Comparison of ENCODE assay signal across 8 cellular contexts in genomic region chr6:30719791-30720737, GRCh38. TPM values are rescaled to one million over a fixed set of nuclear protein-coding genes. Genes with fewer than 3 reads are reported as not detected.
A peak's percentile ranks its signal among the peaks of the same experiment; 100 is the strongest.
DNase-seq lines count a peak whose midpoint lies in the region; ATAC-seq and TF ChIP-seq lines count a peak whose summit lies in the region.

TUBB (plus strand) TSS chr6:30720352; CDS start chr6:30720507, 155 bp downstream.

- peaks cover 28% of the 10 kb centered on the region for H3K36me3 ChIP-seq in OCI-LY3 (replicated peaks; ENCODE audit: low read depth, low read length)

- peak within 1 kb of the TSS; percentile 100 for H3K9ac ChIP-seq in OCI-LY3 (ENCODE audit: low read length)

- DNase-seq in CMK (ENCODE audit: low read depth): peak; percentile 94
- DNase-seq in HuH-7.5 (ENCODE audit: low spot score): peak; percentile 83
- DNase-seq in activated CD8-positive, alpha-beta memory T cell treated with anti-CD3 and anti-CD28 coated beads, Interleukin-2, amount 50 U/mL, for 4 hours: peak; percentile 92
- peak; percentile 99 for DNase-seq in mesenteric fat pad (ENCODE audit: low spot score)
- DNase-seq in stimulated activated CD8-positive, alpha-beta memory T cell treated with anti-CD3 and anti-CD28 coated beads, Interleukin-15, amount 100 ng/mL, for 1 hour (ENCODE audit: low read depth): peak; percentile 87

- H3K4me2 ChIP-seq in OCI-LY3 (ENCODE audit: low read length): peak within 1 kb of the TSS; percentile 93

- peaks cover 73% of the 10 kb centered on the region for H3K79me2 ChIP-seq in OCI-LY3 (ENCODE audit: low read length)

- H3K4me1 ChIP-seq in OCI-LY3 (ENCODE audit: low read length): peaks cover 31% of the 10 kb centered on the region

- in situ Hi-C loops in endometrial microvascular endothelial cells (cut with HindIII; ENCODE audit: inconsistent ontology term, low pct_unique_long_range_greater_than_20kb, low sequenced_read_pairs): loop anchor here (10.0 kb wide), 1 partner anchor 175 kb away; no protein-coding TSS in a partner anchor

- no peaks in the 10 kb centered on the region for H3K27me3 ChIP-seq in OCI-LY3 (ENCODE audit: low read depth, low read length)

- H3K4me3 ChIP-seq in OCI-LY3 (ENCODE audit: low read length): peak within 1 kb of the TSS; percentile 99

- no peak for TF ChIP-seq CTCF in OCI-LY3 (IDR thresholded peaks at IDR 0.05; ENCODE audit: low read depth, low read length)

- H4K20me1 ChIP-seq in OCI-LY3 (ENCODE audit: insufficient read depth, low read length): peaks cover 37% of the 10 kb centered on the region

- ATAC-seq in GM21360 (IDR thresholded peaks at IDR 0.05; ENCODE audit: unreplicated experiment): peak; percentile 42

- H3K27ac ChIP-seq in OCI-LY3 (ENCODE audit: low read length): peak within 1 kb of the TSS; percentile 98

- H3K9me3 ChIP-seq in OCI-LY3 (ENCODE audit: insufficient read depth, low read length): no peaks in the 10 kb centered on the region

- 0 out of 2 replicates have a peak within 1 kb of the TSS, but pooled peaks have one; percentile 62 for H2AFZ ChIP-seq in OCI-LY3 (ENCODE audit: low read depth, low read length)

RNA-seq across cellular contexts. Expression of gene TUBB, which starts in this region (rescaled TPM):
- total RNA-seq in endometrial microvascular endothelial cells (ENCODE audit: inconsistent ontology term) (1,274 TPM), mesenteric fat pad (452 TPM)

Comparison
In these comparisons a context has a peak if more than half of its experiments do, and no peak if none do; other contexts are left out.
1. Peak in every context shown above with its lines: DNase-seq, ATAC-seq, H3K4me3 ChIP-seq and H3K27ac ChIP-seq.